Comparison of ENCODE assay signal across 18 cellular contexts in the genomic region with DNA sequence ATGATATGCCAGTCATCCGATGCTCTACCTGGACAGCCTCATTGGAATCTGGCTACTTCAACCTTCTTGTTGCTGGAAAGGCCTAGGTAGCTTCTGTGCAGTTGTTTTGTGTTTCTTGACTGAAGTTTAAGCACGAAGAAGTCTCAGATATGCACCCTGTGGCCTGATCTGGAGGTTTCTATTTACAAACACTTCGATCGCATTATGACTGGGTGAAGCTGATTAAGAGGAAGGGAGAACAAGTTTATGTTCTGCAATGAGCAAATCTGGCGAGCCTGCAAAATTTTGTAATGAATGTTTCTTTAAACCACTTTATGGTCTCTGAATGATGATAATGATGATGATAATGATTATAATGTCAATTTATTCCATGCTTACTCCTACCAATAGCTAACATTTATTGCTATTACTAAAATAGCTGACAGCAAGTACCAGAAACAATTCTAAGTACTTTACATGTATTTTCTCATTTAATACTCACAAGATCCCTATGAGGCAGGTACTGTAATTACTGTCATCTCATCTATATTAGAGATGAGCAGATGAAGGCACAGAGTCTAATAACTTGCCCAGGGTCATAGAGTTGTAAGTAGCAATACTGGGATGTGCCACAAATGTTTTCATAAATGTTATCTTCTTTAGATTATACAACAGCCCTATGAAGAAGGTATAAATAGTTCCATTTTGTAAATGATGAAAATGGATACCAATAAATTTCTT.
DNase-seq lines count a peak whose midpoint lies in the region; ATAC-seq, FAIRE-seq and TF ChIP-seq lines count a peak whose summit lies in the region.
"Had no signal": no experiment of that assay in that cellular context is flagged by ENCODE, and none has a peak within 500 bp of the region (broad histone marks: within the 10 kb centered on the region; RNA-seq: fewer than 3 reads in every experiment).

No MANE protein-coding gene starts in this region.

- no peaks in the 10 kb centered on the region for H3K4me1 Mint-ChIP-seq in progenitor cell of endocrine pancreas (ENCODE audit: low read depth)

- H3K4me3 Mint-ChIP-seq in progenitor cell of endocrine pancreas (ENCODE audit: low read depth) = no peak overlapping the region
- H3K4me3 Mint-ChIP-seq: activated CD8-positive, alpha-beta T cell treated with anti-CD3 and anti-CD28 coated beads for 36 hours; naive B cell; type B pancreatic cell had no signal

- CTCF ChIA-PET in GM10248 (lab: Yijun Ruan, JAX) = interaction anchor here (0.7 to 2.4 kb wide), 10 partner anchors 10 to 116 kb away, joined by 3 to 10 read pairs (median 4); no protein-coding TSS in a partner anchor

- no peak for FAIRE-seq in HTR-8/SVneo (lab: Jason Lieb, UNC)

- ATAC-seq in GM18520 (IDR thresholded peaks at IDR 0.05; ENCODE audit: unreplicated experiment) (peak; percentile 89), GM21576 (IDR thresholded peaks at IDR 0.05; ENCODE audit: unreplicated experiment) (peak; percentile 92), HG03378 (IDR thresholded peaks at IDR 0.05; ENCODE audit: unreplicated experiment) (peak; percentile 74), HG02798 (IDR thresholded peaks at IDR 0.05; ENCODE audit: poor library complexity, unreplicated experiment) (no peak)
- ATAC-seq: activated CD8-positive, alpha-beta T cell treated with anti-CD3 and anti-CD28 coated beads for 36 hours had no signal

- peaks cover 55% of the 10 kb centered on the region for H3K27me3 Mint-ChIP-seq in progenitor cell of endocrine pancreas
- H3K27me3 Mint-ChIP-seq: naive B cell had no signal

- DNase-seq in GM10248 (ENCODE audit: extremely low spot score) (peak; percentile 22), progenitor cell of endocrine pancreas (ENCODE audit: low spot score, unreplicated experiment) (no peak), HTR-8/SVneo (ENCODE audit: insufficient read length, low spot score) (no peak), AML-193 (lab: John Stamatoyannopoulos, UW) (no peak)
- DNase-seq: activated CD8-positive, alpha-beta T cell treated with anti-CD3 and anti-CD28 coated beads for 36 hours; activated naive CD4-positive, alpha-beta T cell treated with anti-CD3 and anti-CD28 coated beads, Interleukin-2, amount 50 U/mL, for 16 hours; brain microvascular endothelial cell; left ventricle myocardium inferior; naive B cell; NCI-H2171; NK-92 treated with Interleukin-12 subunit alpha and Interleukin-12 subunit beta, amount 100 ng/mL, for 24 hours; SIG-M5; stimulated activated CD4-positive, alpha-beta T cell treated with anti-CD3 and anti-CD28 coated beads, Interleukin-2, amount 100 ng/mL, for 24 hours had no signal

- H3K27ac Mint-ChIP-seq in progenitor cell of endocrine pancreas = no peak overlapping the region
- H3K27ac Mint-ChIP-seq: activated CD8-positive, alpha-beta T cell treated with anti-CD3 and anti-CD28 coated beads for 36 hours; type B pancreatic cell had no signal

- no peak for TF ChIP-seq CTCF in GM10248 (IDR thresholded peaks at IDR 0.05; ENCODE audit: control extremely low read depth, extremely low read depth, low read depth, missing control alignments)
- TF ChIP-seq CTCF in progenitor cell of endocrine pancreas (IDR thresholded peaks at IDR 0.05; ENCODE audit: unreplicated experiment) = no peak

- POLR2A ChIA-PET in GM10248 (lab: Yijun Ruan, JAX) = interaction anchor here (0.8 kb wide), 1 partner anchor 77 kb away, joined by 3 read pairs; no protein-coding TSS in a partner anchor

- no peaks in the 10 kb centered on the region for H3K9me3 Mint-ChIP-seq in progenitor cell of endocrine pancreas (ENCODE audit: low read depth)
- H3K9me3 Mint-ChIP-seq: activated CD8-positive, alpha-beta T cell treated with anti-CD3 and anti-CD28 coated beads for 36 hours; naive B cell; type B pancreatic cell had no signal

- H3K36me3 Mint-ChIP-seq in progenitor cell of endocrine pancreas (ENCODE audit: insufficient read depth) = no peaks in the 10 kb centered on the region
- H3K36me3 Mint-ChIP-seq: naive B cell, type B pancreatic cell had no signal
